In the genomic region with DNA sequence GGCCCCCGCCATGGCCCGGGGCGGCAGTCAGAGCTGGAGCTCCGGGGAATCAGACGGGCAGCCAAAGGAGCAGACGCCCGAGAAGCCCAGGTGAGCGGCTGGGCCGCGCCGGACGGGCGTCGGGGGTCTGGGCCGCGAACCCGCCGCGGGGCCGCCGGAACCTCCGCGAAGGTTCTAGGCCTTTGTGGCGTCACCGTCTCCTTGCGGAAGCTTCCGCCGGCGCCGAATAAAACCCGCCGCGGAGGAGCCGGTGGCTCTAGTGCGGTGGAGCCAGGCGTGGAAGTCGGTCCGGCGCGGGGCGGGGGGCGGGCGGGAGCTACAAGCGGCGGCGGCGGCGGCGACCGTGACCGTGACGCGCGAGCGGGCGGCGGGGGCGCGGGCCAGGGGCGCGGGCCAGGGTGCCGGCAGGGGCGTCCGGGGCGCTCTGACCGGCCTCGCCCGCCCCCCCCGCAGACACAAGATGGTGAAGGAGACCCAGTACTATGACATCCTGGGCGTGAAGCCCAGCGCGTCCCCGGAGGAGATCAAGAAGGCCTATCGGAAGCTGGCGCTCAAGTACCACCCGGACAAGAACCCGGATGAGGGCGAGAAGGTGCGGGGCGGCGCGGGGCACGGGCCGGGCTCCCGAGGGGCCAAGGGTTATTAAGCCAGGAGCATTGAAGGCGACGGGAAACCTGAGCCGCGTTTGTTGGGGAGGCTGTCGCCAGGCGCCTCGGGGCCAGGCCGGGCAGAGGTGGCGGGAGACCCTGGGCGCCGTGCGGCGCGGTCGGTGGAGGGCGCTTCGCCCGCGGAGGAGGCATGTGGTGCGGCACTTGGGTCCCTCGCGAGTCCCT, we compare ENCODE assay signal across 8 cellular contexts. TPM values are rescaled to one million over a fixed set of nuclear protein-coding genes. Genes with fewer than 3 reads are reported as not detected.
DNase-seq lines count a peak whose midpoint lies in the region; ATAC-seq and TF ChIP-seq lines count a peak whose summit lies in the region.

Gene DNAJA4 (plus strand): TSS at position 259 of the 833 bp plus-strand sequence. CDS start 202 bp downstream, at position 461.

- H3K27me3 ChIP-seq in MG63 = no peaks in the 10 kb centered on the region
- H3K27me3 ChIP-seq in muscle layer of duodenum (ENCODE audit: low read depth, low read length) = no peaks in the 10 kb centered on the region

- TF ChIP-seq POLR2A in erythroblast (IDR thresholded peaks at IDR 0.05; ENCODE audit: low read length) = no peak

- peak within 1 kb of the TSS; percentile 65 for H3K27ac ChIP-seq in muscle layer of duodenum (ENCODE audit: low read length)

- DNase-seq in AG10803 (ENCODE audit: low read depth) (peak; percentile 32), MG63 (peak; percentile 9), activated T-cell treated with anti-CD3 and anti-CD28 coated beads for 48 hours (ENCODE audit: low read depth) (peak; percentile 46), erythroblast (lab: John Stamatoyannopoulos, UW) (peak; percentile 84 to 86)
- peak; percentile 13 for DNase-seq in stimulated activated CD8-positive, alpha-beta memory T cell treated with anti-CD3 and anti-CD28 coated beads, Interleukin-7, amount 100 ng/mL, for 24 hours (ENCODE audit: low read depth)

- no peak for ATAC-seq in GM19397 (IDR thresholded peaks at IDR 0.05; ENCODE audit: unreplicated experiment)
- no peak for ATAC-seq in GM19328 (IDR thresholded peaks at IDR 0.05; ENCODE audit: unreplicated experiment)

- H3K4me1 ChIP-seq in muscle layer of duodenum (ENCODE audit: control insufficient read depth in 1 of 2, insufficient read depth in 2 of 2, low read length in 2 of 2) = peaks cover 9 to 13% of the 10 kb centered on the region in 2 donors

- H3K36me3 ChIP-seq in MG63 (no peaks in the 10 kb centered on the region), muscle layer of duodenum (ENCODE audit: control insufficient read depth in 1 of 2, insufficient read depth in 2 of 2, low read length in 2 of 2) (no peaks in the 10 kb centered on the region)

- peak; percentile 5; the same call in 1 of the 2 replicates for TF ChIP-seq CTCF in AG10803 (conservative IDR thresholded peaks at IDR 0.05; ENCODE audit: low read length)

- H3K4me3 ChIP-seq in AG10803 (ENCODE audit: low read length) (peak within 1 kb of the TSS; percentile 53), MG63 (no peak within 1 kb of the TSS), muscle layer of duodenum (ENCODE audit: low read depth in 1 of 2, low read length in 2 of 2) (peak within 1 kb of the TSS; percentile 66 to 69)

- H3K9me3 ChIP-seq in MG63 (no peaks in the 10 kb centered on the region), muscle layer of duodenum (ENCODE audit: control insufficient read depth in 1 of 2, low read length in 2 of 2) (no peaks in the 10 kb centered on the region)

RNA-seq across cellular contexts. Expression of gene DNAJA4, which starts in this region (rescaled TPM):
- total RNA-seq in MG63 (2014; rRNA removed; shearing (Covaris generic); ENCODE audit: low replicate concordance) = not detected in 2 replicates

Comparison
In these comparisons a context has a peak if more than half of its experiments do, and no peak if none do; other contexts are left out.
1. Peak in DNase-seq in MG63; RNA of the gene not detected or under 1 TPM.
2. DNase-seq: peak in every context shown above with its lines; median percentile 85 in erythroblast; 46 in activated T-cell treated with anti-CD3 and anti-CD28 coated beads for 48 hours; 32 in AG10803; 13 in stimulated activated CD8-positive, alpha-beta memory T cell treated with anti-CD3 and anti-CD28 coated beads, Interleukin-7, amount 100 ng/mL, for 24 hours; 9 in MG63.